1 cellular context compared by ENCODE assay signal in the genomic region with DNA sequence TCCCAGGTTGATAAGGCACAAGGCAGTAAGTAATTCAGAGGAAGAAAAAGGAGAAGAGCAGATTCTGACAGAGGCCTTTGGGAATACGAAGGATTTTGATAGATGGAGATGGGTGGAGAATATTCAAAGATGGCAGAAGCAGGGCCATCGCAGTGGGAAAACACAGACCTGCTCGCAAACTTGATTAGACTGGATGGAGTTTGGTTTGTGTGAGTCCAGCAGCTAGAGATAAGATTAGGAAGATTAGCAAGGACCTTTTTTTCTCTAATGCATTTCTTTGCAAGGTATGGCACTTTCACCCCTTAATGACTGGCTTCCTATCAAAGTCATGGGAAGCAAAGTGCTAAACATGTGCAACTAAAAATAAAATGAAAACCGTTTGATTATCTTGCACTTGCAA.
TF ChIP-seq lines count a peak whose summit lies in the region.

No MANE protein-coding gene starts in this region.

TF ChIP-seq in SK-N-SH treated with all-trans-retinoic acid at 6 μM for 48 hours, 23 proteins besides CTCF, POLR2A, EP300 and RAD21 (continued from another document):
- TF ChIP-seq, protein P1, sequence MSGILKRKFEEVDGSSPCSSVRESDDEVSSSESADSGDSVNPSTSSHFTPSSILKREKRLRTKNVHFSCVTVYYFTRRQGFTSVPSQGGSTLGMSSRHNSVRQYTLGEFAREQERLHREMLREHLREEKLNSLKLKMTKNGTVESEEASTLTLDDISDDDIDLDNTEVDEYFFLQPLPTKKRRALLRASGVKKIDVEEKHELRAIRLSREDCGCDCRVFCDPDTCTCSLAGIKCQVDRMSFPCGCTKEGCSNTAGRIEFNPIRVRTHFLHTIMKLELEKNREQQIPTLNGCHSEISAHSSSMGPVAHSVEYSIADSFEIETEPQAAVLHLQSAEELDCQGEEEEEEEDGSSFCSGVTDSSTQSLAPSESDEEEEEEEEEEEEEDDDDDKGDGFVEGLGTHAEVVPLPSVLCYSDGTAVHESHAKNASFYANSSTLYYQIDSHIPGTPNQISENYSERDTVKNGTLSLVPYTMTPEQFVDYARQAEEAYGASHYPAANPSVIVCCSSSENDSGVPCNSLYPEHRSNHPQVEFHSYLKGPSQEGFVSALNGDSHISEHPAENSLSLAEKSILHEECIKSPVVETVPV (CRISPR knock-in tag; IDR thresholded peaks at IDR 0.05), result no peak
